ENCODE assay signal across 13 cellular contexts in genomic region chr19:38277549-38277948, GRCh38. TPM values are rescaled to one million over a fixed set of nuclear protein-coding genes. Genes with fewer than 3 reads are reported as not detected.
A peak's percentile ranks its signal among the peaks of the same experiment; 100 is the strongest.
DNase-seq lines count a peak whose midpoint lies in the region; ATAC-seq and TF ChIP-seq lines count a peak whose summit lies in the region.
"Had no signal": no experiment of that assay in that cellular context is flagged by ENCODE, and none has a peak within 500 bp of the region (broad histone marks: within the 10 kb centered on the region; RNA-seq: fewer than 3 reads in every experiment).

No MANE protein-coding gene starts in this region.

- intact Hi-C loops in activated CD8-positive, alpha-beta T cell treated with anti-CD3 and anti-CD28 coated beads for 36 hours (cut with micrococcal nuclease) = no loop called here

- H3K27ac ChIP-seq in VCaP = peak overlapping the region; percentile 74

- no peak overlapping the region for H3K4me3 ChIP-seq in AG10803 (ENCODE audit: low read length)
- H3K4me3 ChIP-seq in fibroblast of mammary gland (ENCODE audit: control insufficient read depth, low read depth, low read length) = no peak overlapping the region

- POLR2A ChIA-PET in activated CD8-positive, alpha-beta T cell treated with anti-CD3 and anti-CD28 coated beads for 36 hours (lab: Charles Lee) = no interaction called here

- H3K27ac Mint-ChIP-seq in activated CD8-positive, alpha-beta T cell treated with anti-CD3 and anti-CD28 coated beads for 36 hours = no peak overlapping the region
- H3K27ac Mint-ChIP-seq: natural killer cell had no signal

- ATAC-seq in activated CD8-positive, alpha-beta T cell treated with anti-CD3 and anti-CD28 coated beads for 36 hours = no peak
- ATAC-seq: natural killer cell had no signal

- no peaks in the 10 kb centered on the region for H3K9me3 Mint-ChIP-seq in activated CD8-positive, alpha-beta T cell treated with anti-CD3 and anti-CD28 coated beads for 36 hours
- H3K9me3 Mint-ChIP-seq: H9, natural killer cell had no signal

- no peaks in the 10 kb centered on the region for H3K27me3 Mint-ChIP-seq in activated CD8-positive, alpha-beta T cell treated with anti-CD3 and anti-CD28 coated beads for 36 hours

- no peaks in the 10 kb centered on the region for H3K36me3 Mint-ChIP-seq in activated CD8-positive, alpha-beta T cell treated with anti-CD3 and anti-CD28 coated beads for 36 hours (ENCODE audit: low read depth)
- H3K36me3 Mint-ChIP-seq: natural killer cell had no signal

- no peak overlapping the region for H3K4me3 Mint-ChIP-seq in activated CD8-positive, alpha-beta T cell treated with anti-CD3 and anti-CD28 coated beads for 36 hours
- H3K4me3 Mint-ChIP-seq: H9, natural killer cell had no signal

- CTCF ChIA-PET in activated CD8-positive, alpha-beta T cell treated with anti-CD3 and anti-CD28 coated beads for 36 hours (lab: Charles Lee) = interaction anchor here (1.0 to 1.1 kb wide), 2 partner anchors 12 to 22 kb away, joined by 3 read pairs; partner anchors contain the start of gene PPP1R14A

- H3K4me1 Mint-ChIP-seq in activated CD8-positive, alpha-beta T cell treated with anti-CD3 and anti-CD28 coated beads for 36 hours (ENCODE audit: low read depth) = peaks cover 14% of the 10 kb centered on the region
- H3K4me1 Mint-ChIP-seq: natural killer cell had no signal

- TF ChIP-seq CTCF in AG10803 (conservative IDR thresholded peaks at IDR 0.05; ENCODE audit: low read length) (no peak), VCaP (conservative IDR thresholded peaks at IDR 0.05) (no peak), fibroblast of mammary gland (conservative IDR thresholded peaks at IDR 0.05; ENCODE audit: control insufficient read depth, insufficient read depth, low read depth, low read length) (no peak)
- TF ChIP-seq CTCF in activated CD8-positive, alpha-beta T cell treated with anti-CD3 and anti-CD28 coated beads for 36 hours (IDR thresholded peaks at IDR 0.05) = no peak

- DNase-seq in AG10803 (ENCODE audit: low read depth) (peak; percentile 65), fibroblast of mammary gland (ENCODE audit: low read depth) (peak; percentile 15), renal cortical epithelial cell (ENCODE audit: low read depth) (peak; percentile 50), mucosa of gallbladder (ENCODE audit: low spot score) (no peak), NCI-H1694 treated with DMSO at 0.1 percent for 48 hours (lab: John Stamatoyannopoulos, UW) (no peak)
- no peak for DNase-seq in effector CD4-positive, alpha-beta T cell
- no peak for DNase-seq in activated CD8-positive, alpha-beta T cell treated with anti-CD3 and anti-CD28 coated beads for 36 hours
- DNase-seq: activated T-cell treated with anti-CD3 and anti-CD28 coated beads for 4 hours, H9, hypothalamus, natural killer cell, T1000 had no signal

RNA-seq across cellular contexts. Expression of gene SPINT2, which starts 13.2 kb away (rescaled TPM):
- 535 and 1,121 TPM in 2 replicates for total RNA-seq in renal cortical epithelial cell
- 567 TPM for total RNA-seq in mucosa of gallbladder
- 10 to 100 TPM; 56.2 to 68.4 TPM for total RNA-seq in activated CD8-positive, alpha-beta T cell treated with anti-CD3 and anti-CD28 coated beads for 36 hours

RNA-seq across cellular contexts. Expression of gene PPP1R14A, which starts 21.4 kb away (rescaled TPM):
- total RNA-seq in renal cortical epithelial cell = 0.75 and 4.5 TPM in 2 replicates
- total RNA-seq in mucosa of gallbladder = 180 TPM
- 1 to 10 TPM in 1 of 2 experiments, under 1 TPM in 1; 0.60 to 1.5 TPM for total RNA-seq in activated CD8-positive, alpha-beta T cell treated with anti-CD3 and anti-CD28 coated beads for 36 hours

RNA-seq across cellular contexts. Expression of gene C19orf33, which starts 26.5 kb away (rescaled TPM):
- total RNA-seq in renal cortical epithelial cell = 1.7 and 148 TPM in 2 replicates
- total RNA-seq in mucosa of gallbladder = 77.7 TPM
- total RNA-seq in activated CD8-positive, alpha-beta T cell treated with anti-CD3 and anti-CD28 coated beads for 36 hours = not detected
- total RNA-seq: H9 had no signal

RNA-seq across cellular contexts. Expression of gene YIF1B, which starts 38.2 kb away (rescaled TPM):
- total RNA-seq in renal cortical epithelial cell = 51.3 and 72.8 TPM in 2 replicates
- total RNA-seq in mucosa of gallbladder = 31.6 TPM
- 10 to 100 TPM; 75.6 to 79.0 TPM for total RNA-seq in activated CD8-positive, alpha-beta T cell treated with anti-CD3 and anti-CD28 coated beads for 36 hours

RNA-seq across cellular contexts. Expression of gene KCNK6, which starts 42.1 kb away (rescaled TPM):
- total RNA-seq in renal cortical epithelial cell (8.4 and 25.5 TPM in 2 replicates), mucosa of gallbladder (21.5 TPM)
- total RNA-seq in activated CD8-positive, alpha-beta T cell treated with anti-CD3 and anti-CD28 coated beads for 36 hours = 10 to 100 TPM; 10.3 to 11.9 TPM

Comparison
In these comparisons a context has a peak if more than half of its experiments do, and no peak if none do; other contexts are left out.
1. DNase-seq: peak in AG10803 (single experiment), fibroblast of mammary gland (single experiment) and renal cortical epithelial cell (single experiment); none in mucosa of gallbladder (single experiment), NCI-H1694 treated with DMSO at 0.1 percent for 48 hours (single experiment), effector CD4-positive, alpha-beta T cell (single experiment) and activated CD8-positive, alpha-beta T cell treated with anti-CD3 and anti-CD28 coated beads for 36 hours (single experiment).
2. RNA of gene PPP1R14A, which starts 21.4 kb away (total RNA-seq): 180 TPM in mucosa of gallbladder (single experiment); 0.60 to 1.5 TPM in activated CD8-positive, alpha-beta T cell treated with anti-CD3 and anti-CD28 coated beads for 36 hours and 0.75 to 4.5 TPM in renal cortical epithelial cell; every median in the first group is over 10 times any median in the second.